In genomic region chr9:4864698-4865097, GRCh38 we compare ENCODE assay signal across 22 cellular contexts.
"Had no signal": no experiment of that assay in that cellular context is flagged by ENCODE, and none has a peak within 500 bp of the region (broad histone marks: within the 10 kb centered on the region; RNA-seq: fewer than 3 reads in every experiment).

No MANE protein-coding gene starts in this region.

- H3K27me3 ChIP-seq: brain microvascular endothelial cell, gastrocnemius medialis, hepatocyte, right lobe of liver, upper lobe of right lung had no signal

- H3K27me3 Mint-ChIP-seq: activated naive CD8-positive, alpha-beta T cell treated with anti-CD3 and anti-CD28 coated beads, Interleukin-2, amount 10 ng/mL, durations not matched to agents 7 days and 5 days; effector memory CD8-positive, alpha-beta T cell; naive thymus-derived CD4-positive, alpha-beta T cell; stimulated activated naive CD8-positive, alpha-beta T cell treated with anti-CD3 and anti-CD28 coated beads, Interleukin-15, Interleukin-2, amounts not matched to agents 100 ng/mL and 50 ng/mL, for 24 hours had no signal

- H3K4me3 Mint-ChIP-seq: activated naive CD4-positive, alpha-beta T cell treated with anti-CD3 and anti-CD28 coated beads for 36 hours; activated naive CD8-positive, alpha-beta T cell treated with anti-CD3 and anti-CD28 coated beads, Interleukin-2, amount 10 ng/mL, durations not matched to agents 7 days and 5 days; effector memory CD8-positive, alpha-beta T cell; naive thymus-derived CD4-positive, alpha-beta T cell; stimulated activated naive CD8-positive, alpha-beta T cell treated with anti-CD3 and anti-CD28 coated beads, Interleukin-15, Interleukin-2, amounts not matched to agents 100 ng/mL and 50 ng/mL, for 24 hours; T-helper 1 cell treated with Interleukin-12 subunit alpha and Interleukin-12 subunit beta and Interleukin-4 antibody, amounts not matched to agents 30 μg/mL and 1 μg/mL, for 36 hours had no signal

- DNase-seq: activated CD4-positive, alpha-beta T cell treated with anti-CD3 and anti-CD28 coated beads, Interleukin-2, amount 50 U/mL, for 1 hour; activated effector memory CD4-positive, alpha-beta T cell treated with anti-CD3 and anti-CD28 coated beads, Interleukin-2, amount 50 U/mL, for 16 hours; activated naive CD4-positive, alpha-beta T cell treated with anti-CD3 and anti-CD28 coated beads for 36 hours; activated naive CD8-positive, alpha-beta T cell treated with anti-CD3 and anti-CD28 coated beads, Interleukin-2, amount 10 ng/mL, durations not matched to agents 7 days and 5 days; activated T-cell treated with anti-CD3 and anti-CD28 coated beads for 4 hours; activated T-cell treated with anti-CD3 and anti-CD28 coated beads, Interleukin-2, amount 50 U/mL, for 72 hours; brain microvascular endothelial cell; cortex of kidney; effector memory CD8-positive, alpha-beta T cell; gastrocnemius medialis; islet precursor cell; left ventricle myocardium superior; mammary epithelial cell; midbrain; naive thymus-derived CD4-positive, alpha-beta T cell; right lobe of liver; stimulated activated CD4-positive, alpha-beta T cell treated with anti-CD3 and anti-CD28 coated beads, Interleukin-2, amount 100 ng/mL, for 48 hours; SW 1271 had no signal

- ATAC-seq: activated T-cell treated with anti-CD3 and anti-CD28 coated beads, Interleukin-2, amount 50 U/mL, for 72 hours; effector memory CD8-positive, alpha-beta T cell; gastrocnemius medialis; left ventricle myocardium superior; naive thymus-derived CD4-positive, alpha-beta T cell; right lobe of liver had no signal

- H3K27ac ChIP-seq: brain microvascular endothelial cell, hepatocyte, right lobe of liver, upper lobe of right lung had no signal

- H3K4me1 ChIP-seq: upper lobe of right lung had no signal

- H3K27ac Mint-ChIP-seq: activated naive CD4-positive, alpha-beta T cell treated with anti-CD3 and anti-CD28 coated beads for 36 hours; activated naive CD8-positive, alpha-beta T cell treated with anti-CD3 and anti-CD28 coated beads, Interleukin-2, amount 10 ng/mL, durations not matched to agents 7 days and 5 days; effector memory CD8-positive, alpha-beta T cell; naive thymus-derived CD4-positive, alpha-beta T cell; stimulated activated naive CD8-positive, alpha-beta T cell treated with anti-CD3 and anti-CD28 coated beads, Interleukin-15, Interleukin-2, amounts not matched to agents 100 ng/mL and 50 ng/mL, for 24 hours; T-helper 1 cell treated with Interleukin-12 subunit alpha and Interleukin-12 subunit beta and Interleukin-4 antibody, amounts not matched to agents 30 μg/mL and 1 μg/mL, for 36 hours had no signal

- H3K9me3 Mint-ChIP-seq: activated naive CD4-positive, alpha-beta T cell treated with anti-CD3 and anti-CD28 coated beads for 36 hours; activated naive CD8-positive, alpha-beta T cell treated with anti-CD3 and anti-CD28 coated beads, Interleukin-2, amount 10 ng/mL, durations not matched to agents 7 days and 5 days; activated T-cell treated with anti-CD3 and anti-CD28 coated beads, Interleukin-2, amount 50 U/mL, for 72 hours; effector memory CD8-positive, alpha-beta T cell; stimulated activated naive CD8-positive, alpha-beta T cell treated with anti-CD3 and anti-CD28 coated beads, Interleukin-15, Interleukin-2, amounts not matched to agents 100 ng/mL and 50 ng/mL, for 24 hours; T-helper 1 cell treated with Interleukin-12 subunit alpha and Interleukin-12 subunit beta and Interleukin-4 antibody, amounts not matched to agents 30 μg/mL and 1 μg/mL, for 36 hours had no signal

- H3K4me3 ChIP-seq: gastrocnemius medialis, hepatocyte, right lobe of liver, upper lobe of right lung had no signal

- H3K9me3 ChIP-seq: gastrocnemius medialis, right lobe of liver, upper lobe of right lung had no signal
